In the genomic region with DNA sequence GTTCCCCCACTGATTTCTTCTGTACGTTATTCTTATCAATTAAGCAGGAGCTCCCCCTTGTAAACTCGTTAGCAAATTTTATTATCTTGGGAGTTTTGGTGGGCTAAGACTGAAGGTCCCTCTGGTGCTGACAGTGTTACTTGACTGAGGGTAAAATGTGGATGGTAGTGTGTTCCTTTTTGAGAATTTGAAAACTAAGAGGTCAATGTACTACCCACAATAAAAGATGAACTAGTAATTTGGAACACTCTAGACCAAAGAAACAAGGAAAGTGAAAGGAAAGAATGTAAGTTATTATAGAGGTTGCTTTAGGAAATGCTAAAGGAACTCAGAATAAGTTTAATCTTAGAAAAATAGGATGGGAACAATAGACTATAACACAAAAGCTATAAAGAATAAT, we compare ENCODE assay signal across 1 cellular context.
TF ChIP-seq lines count a peak whose summit lies in the region.

No MANE protein-coding gene starts in this region.

TF ChIP-seq in SK-N-SH treated with all-trans-retinoic acid at 6 μM for 48 hours, 23 proteins besides CTCF, POLR2A, EP300 and RAD21 (continued from another document):
- TF ChIP-seq BACH2 (CRISPR knock-in tag; IDR thresholded peaks at IDR 0.05; ENCODE audit: borderline replicate concordance) (no peak), OSR1 (CRISPR knock-in tag; IDR thresholded peaks at IDR 0.05) (no peak), GLIS3 (CRISPR knock-in tag; IDR thresholded peaks at IDR 0.05) (no peak)
- TF ChIP-seq, protein P1, sequence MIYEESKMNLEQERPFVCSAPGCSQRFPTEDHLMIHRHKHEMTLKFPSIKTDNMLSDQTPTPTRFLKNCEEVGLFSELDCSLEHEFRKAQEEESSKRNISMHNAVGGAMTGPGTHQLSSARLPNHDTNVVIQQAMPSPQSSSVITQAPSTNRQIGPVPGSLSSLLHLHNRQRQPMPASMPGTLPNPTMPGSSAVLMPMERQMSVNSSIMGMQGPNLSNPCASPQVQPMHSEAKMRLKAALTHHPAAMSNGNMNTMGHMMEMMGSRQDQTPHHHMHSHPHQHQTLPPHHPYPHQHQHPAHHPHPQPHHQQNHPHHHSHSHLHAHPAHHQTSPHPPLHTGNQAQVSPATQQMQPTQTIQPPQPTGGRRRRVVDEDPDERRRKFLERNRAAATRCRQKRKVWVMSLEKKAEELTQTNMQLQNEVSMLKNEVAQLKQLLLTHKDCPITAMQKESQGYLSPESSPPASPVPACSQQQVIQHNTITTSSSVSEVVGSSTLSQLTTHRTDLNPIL (CRISPR knock-in tag; IDR thresholded peaks at IDR 0.05; ENCODE audit: low read depth), result no peak
